ENCODE assay signal across 26 cellular contexts in genomic region chr3:100852882-100853281, GRCh38.
"Had no signal": no experiment of that assay in that cellular context is flagged by ENCODE, and none has a peak within 500 bp of the region (broad histone marks: within the 10 kb centered on the region; RNA-seq: fewer than 3 reads in every experiment).

No MANE protein-coding gene starts in this region.

- DNase-seq: activated CD4-positive, alpha-beta T cell treated with anti-CD3 and anti-CD28 coated beads for 4 hours; activated CD8-positive, alpha-beta memory T cell treated with anti-CD3 and anti-CD28 coated beads for 24 hours; activated gamma-delta T cell; activated naive CD4-positive, alpha-beta T cell treated with anti-CD3 and anti-CD28 coated beads for 36 hours; activated T-cell treated with anti-CD3 and anti-CD28 coated beads, Interleukin-2, amount 50 U/mL, for 4 hours; adrenal gland; aorta; caudate nucleus; IMR-90; MM.1S; NCI-H1092; NCI-H1417; NCI-H1930; NCI-H2107; NCI-H2171 treated with DMSO at 0.1 percent for 48 hours; NCI-H345; NCI-H510A; NCI-H526 treated with DMSO at 0.1 percent for 48 hours; NK-92 treated with Interleukin-12 subunit alpha and Interleukin-12 subunit beta, amount 100 ng/mL, for 24 hours; PC-3; SHP77; WERI-Rb-1 had no signal

- H3K4me2 ChIP-seq: KMS-11 had no signal

- H3K27me3 Mint-ChIP-seq: activated naive CD8-positive, alpha-beta T cell had no signal

- H3K27ac ChIP-seq: adrenal gland, breast epithelium, KMS-11, WERI-Rb-1 had no signal

- H3K4me3 ChIP-seq: adrenal gland, breast epithelium had no signal

- H3K4me1 ChIP-seq: adrenal gland, breast epithelium had no signal

- H3K27ac Mint-ChIP-seq: activated naive CD4-positive, alpha-beta T cell treated with anti-CD3 and anti-CD28 coated beads for 36 hours; activated naive CD8-positive, alpha-beta T cell; T-helper 1 cell treated with Interleukin-12 subunit alpha and Interleukin-12 subunit beta and Interleukin-4 antibody, amounts not matched to agents 30 μg/mL and 1 μg/mL, for 36 hours had no signal

- H3K9me3 ChIP-seq: adrenal gland, breast epithelium had no signal

- H3K9me3 Mint-ChIP-seq: activated naive CD4-positive, alpha-beta T cell treated with anti-CD3 and anti-CD28 coated beads for 36 hours; activated T-cell treated with anti-CD3 and anti-CD28 coated beads, Interleukin-2, amount 50 U/mL, for 4 hours; T-helper 1 cell treated with Interleukin-12 subunit alpha and Interleukin-12 subunit beta and Interleukin-4 antibody, amounts not matched to agents 30 μg/mL and 1 μg/mL, for 36 hours had no signal

- ATAC-seq: activated T-cell treated with anti-CD3 and anti-CD28 coated beads, Interleukin-2, amount 50 U/mL, for 4 hours; PC-3 had no signal

- H3K4me3 Mint-ChIP-seq: activated naive CD4-positive, alpha-beta T cell treated with anti-CD3 and anti-CD28 coated beads for 36 hours; activated naive CD8-positive, alpha-beta T cell; activated T-cell treated with anti-CD3 and anti-CD28 coated beads, Interleukin-2, amount 50 U/mL, for 4 hours; T-helper 1 cell treated with Interleukin-12 subunit alpha and Interleukin-12 subunit beta and Interleukin-4 antibody, amounts not matched to agents 30 μg/mL and 1 μg/mL, for 36 hours had no signal

- H3K36me3 ChIP-seq: adrenal gland, breast epithelium, WERI-Rb-1 had no signal

- H3K9ac ChIP-seq: KMS-11 had no signal

- H3K36me3 Mint-ChIP-seq: activated naive CD8-positive, alpha-beta T cell had no signal

- H3K27me3 ChIP-seq: adrenal gland, breast epithelium had no signal
